In the genomic region with DNA sequence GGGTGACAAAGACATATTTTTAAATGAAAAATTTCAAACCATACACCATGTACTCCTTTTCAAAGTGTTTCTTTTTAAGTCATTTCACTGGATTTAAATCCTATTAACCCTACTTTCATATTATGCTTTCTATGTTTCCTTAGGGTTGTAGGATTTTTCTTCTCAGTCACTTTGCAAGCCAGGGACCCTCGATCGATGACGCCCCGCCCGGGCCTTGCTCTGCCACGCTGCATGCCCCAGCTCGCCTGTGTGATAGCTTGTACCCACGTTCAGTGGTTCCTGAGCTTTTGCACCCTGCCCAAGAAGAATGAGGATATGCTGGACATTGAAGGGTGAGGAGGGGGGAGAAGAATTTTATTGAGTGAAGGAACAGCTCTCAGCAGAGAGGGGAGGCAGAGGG, we compare ENCODE assay signal across 6 cellular contexts.
"Had no signal": no experiment of that assay in that cellular context is flagged by ENCODE, and none has a peak within 500 bp of the region (broad histone marks: within the 10 kb centered on the region; RNA-seq: fewer than 3 reads in every experiment).

No MANE protein-coding gene starts in this region.

- DNase-seq: GM23248, GOT3, H7, H9, HCEC 1CT, HFFc6 had no signal
